Comparison of ENCODE assay signal across 17 cellular contexts in genomic region chr6:141403827-141404226, GRCh38.
DNase-seq lines count a peak whose midpoint lies in the region; ATAC-seq and TF ChIP-seq lines count a peak whose summit lies in the region.
"Had no signal": no experiment of that assay in that cellular context is flagged by ENCODE, and none has a peak within 500 bp of the region (broad histone marks: within the 10 kb centered on the region; RNA-seq: fewer than 3 reads in every experiment).

No MANE protein-coding gene starts in this region.

- H3K36me3 ChIP-seq in ascending aorta = no peaks in the 10 kb centered on the region
- peaks cover 0 to 7% (median 3%) of the 10 kb centered on the region in 3 donors for H3K36me3 ChIP-seq in skeletal muscle tissue (ENCODE audit: control insufficient read depth in 3 of 3, insufficient read depth in 3 of 3, low read length in 3 of 3)
- H3K36me3 ChIP-seq: esophagus muscularis mucosa had no signal

- ATAC-seq in left cardiac atrium = peak; percentile 35 to 66
- ATAC-seq in HG03139 (IDR thresholded peaks at IDR 0.05; ENCODE audit: unreplicated experiment) = no peak
- ATAC-seq: activated CD4-positive, CD25-positive, alpha-beta regulatory T cell treated with anti-CD3 and anti-CD28 coated beads, Interleukin-2, amount 50 U/mL, for 24 hours; HCT116; Panc1 had no signal

- intact Hi-C loops in ascending aorta (cut with DNase I) = no loop called here
- intact Hi-C loops in left cardiac atrium (cut with DNase I) = loop anchor here in 1 of 2 donors (5.0 kb wide), 1 partner anchor 42 kb away; no protein-coding TSS in a partner anchor

- H3K4me3 ChIP-seq in ascending aorta (no peak overlapping the region), skeletal muscle tissue (ENCODE audit: low read length in 3 of 3) (peak overlapping the region; percentile 69 to 71 (median 70))
- H3K4me3 ChIP-seq: esophagus muscularis mucosa had no signal

- TF ChIP-seq CTCF in C4-2B (conservative IDR thresholded peaks at IDR 0.05) (no peak), ascending aorta (IDR thresholded peaks at IDR 0.05) (no peak)

- DNase-seq in ascending aorta (ENCODE audit: low spot score in 2 of 2) (no peak), left cardiac atrium (no peak), NCI-H2227 (lab: John Stamatoyannopoulos, UW; ENCODE audit: unreplicated experiment) (no peak), NCI-H1092 treated with DMSO at 0.1 percent for 48 hours (lab: John Stamatoyannopoulos, UW) (no peak)
- no peak for DNase-seq in stimulated activated CD8-positive, alpha-beta memory T cell treated with anti-CD3 and anti-CD28 coated beads, Interleukin-4, amount 100 ng/mL, for 48 hours
- DNase-seq: activated CD8-positive, alpha-beta memory T cell treated with anti-CD3 and anti-CD28 coated beads, Interleukin-2, amount 50 U/mL, for 48 hours; activated naive CD8-positive, alpha-beta T cell treated with anti-CD3 and anti-CD28 coated beads, Interleukin-2, amount 10 ng/mL, durations not matched to agents 7 days and 5 days; NCI-H1694 treated with DMSO at 0.1 percent for 48 hours; NCI-H510A treated with DMSO at 0.1 percent for 48 hours had no signal

- H3K27ac ChIP-seq in C4-2B = peak overlapping the region; percentile 46; the same call in 1 of the 2 replicates
- peak overlapping the region; percentile 68 to 74 for H3K27ac ChIP-seq in ascending aorta
- H3K27ac ChIP-seq in skeletal muscle tissue (ENCODE audit: low read depth, low read length) = peak overlapping the region; percentile 84
- H3K27ac ChIP-seq: esophagus muscularis mucosa, KMS-11 had no signal

- no peaks in the 10 kb centered on the region for H3K27me3 ChIP-seq in ascending aorta
- H3K27me3 ChIP-seq in skeletal muscle tissue (ENCODE audit: control insufficient read depth in 3 of 3, insufficient read depth in 3 of 3, low read length in 3 of 3) = no peaks in the 10 kb centered on the region
- H3K27me3 ChIP-seq: esophagus muscularis mucosa had no signal

- peaks cover 16 to 20% of the 10 kb centered on the region in 2 donors for H3K9me3 ChIP-seq in ascending aorta
- peaks cover 0 to 6% (median under 1%) of the 10 kb centered on the region in 3 donors for H3K9me3 ChIP-seq in skeletal muscle tissue (ENCODE audit: control insufficient read depth in 3 of 3, low read length in 3 of 3)

- H3K9ac ChIP-seq in skeletal muscle tissue (ENCODE audit: low read depth in 1 of 3, low read length in 3 of 3) = peak overlapping the region; percentile 75 to 86 (median 79)
- H3K9ac ChIP-seq: KMS-11 had no signal

- H3K4me1 ChIP-seq in ascending aorta (peaks cover 5 to 18% of the 10 kb centered on the region in 2 donors), skeletal muscle tissue (ENCODE audit: control insufficient read depth in 3 of 3, insufficient read depth in 3 of 3, low read length in 3 of 3) (peaks cover 5 to 16% (median 8%) of the 10 kb centered on the region in 3 donors)

Comparison
In these comparisons a context has a peak if more than half of its experiments do, and no peak if none do; other contexts are left out.
1. H3K4me3 ChIP-seq: peak in skeletal muscle tissue (3 of 3); none in ascending aorta (0 of 2).
2. Peak in every context shown above with its lines, with median percentiles within 50 percentile points of each other: H3K27ac ChIP-seq.